19 cellular contexts compared by ENCODE assay signal in genomic region chr11:81979444-81979843, GRCh38.
DNase-seq lines count a peak whose midpoint lies in the region; ATAC-seq, FAIRE-seq and TF ChIP-seq lines count a peak whose summit lies in the region.
"Had no signal": no experiment of that assay in that cellular context is flagged by ENCODE, and none has a peak within 500 bp of the region (broad histone marks: within the 10 kb centered on the region; RNA-seq: fewer than 3 reads in every experiment).

No MANE protein-coding gene starts in this region.

- H3K18ac ChIP-seq in neuronal stem cell (ENCODE audit: low read length), result no peak overlapping the region

- POLR2A ChIA-PET in CD8-positive, alpha-beta memory T cell (lab: Charles Lee), result no interaction called here

- H3K36me3 Mint-ChIP-seq in memory B cell, result no peaks in the 10 kb centered on the region
- H3K36me3 Mint-ChIP-seq in CD8-positive, alpha-beta memory T cell, result peaks cover 0 to 2% (median 0%) of the 10 kb centered on the region in 3 donors

- no peak overlapping the region for H2BK120ac ChIP-seq in neuronal stem cell (ENCODE audit: low read depth, low read length)

- no peaks in the 10 kb centered on the region for H3K27me3 Mint-ChIP-seq in memory B cell
- H3K27me3 Mint-ChIP-seq in CD8-positive, alpha-beta memory T cell, result peaks cover 0 to 5% of the 10 kb centered on the region in 2 donors
- H3K27me3 Mint-ChIP-seq: CD4-positive, alpha-beta T cell; T-helper 17 cell had no signal

- H3K9me3 ChIP-seq in CD8-positive, alpha-beta memory T cell (ENCODE audit: low read length), result no peaks in the 10 kb centered on the region
- no peaks in the 10 kb centered on the region for H3K9me3 ChIP-seq in neuronal stem cell (replicated peaks in 1 of 2; ENCODE audit: control insufficient read depth in 2 of 2, insufficient read depth in 1 of 2, low read depth in 1 of 2, low read length in 2 of 2)
- H3K9me3 ChIP-seq: A549, HAP-1 had no signal

- FAIRE-seq in GM12891 (lab: Jason Lieb, UNC), result no peak
- FAIRE-seq: A549, K562 had no signal

- H2BK5ac ChIP-seq in neuronal stem cell (ENCODE audit: low read length), result no peak overlapping the region

- no peak overlapping the region for H2BK15ac ChIP-seq in neuronal stem cell (ENCODE audit: low read length)

- no peak overlapping the region for H3K27ac Mint-ChIP-seq in memory B cell
- no peak overlapping the region for H3K27ac Mint-ChIP-seq in CD8-positive, alpha-beta memory T cell
- H3K27ac Mint-ChIP-seq: CD4-positive, alpha-beta T cell; T-helper 17 cell had no signal

- peaks cover 7% of the 10 kb centered on the region for H3K9me3 Mint-ChIP-seq in memory B cell
- H3K9me3 Mint-ChIP-seq in CD8-positive, alpha-beta memory T cell, result peaks cover 6 to 14% (median 11%) of the 10 kb centered on the region in 5 donors

- no peak overlapping the region for H3K23ac ChIP-seq in neuronal stem cell (ENCODE audit: low read depth, low read length, poor library complexity)

- H3K27me3 ChIP-seq in CD8-positive, alpha-beta memory T cell (ENCODE audit: insufficient read depth, low read length, poor library complexity, severe bottlenecking), result no peaks in the 10 kb centered on the region
- no peaks in the 10 kb centered on the region for H3K27me3 ChIP-seq in neuronal stem cell (ENCODE audit: control insufficient read depth in 3 of 3, insufficient read depth in 3 of 3, low read depth in 1 of 3, low read length in 3 of 3)

- H3K4me1 Mint-ChIP-seq in memory B cell, result peaks cover 3% of the 10 kb centered on the region
- H3K4me1 Mint-ChIP-seq in CD8-positive, alpha-beta memory T cell, result no peaks in the 10 kb centered on the region
- H3K4me1 Mint-ChIP-seq: T-helper 17 cell had no signal

- H3K4me1 ChIP-seq in CD8-positive, alpha-beta memory T cell (ENCODE audit: insufficient read depth, low read length), result no peaks in the 10 kb centered on the region
- H3K4me1 ChIP-seq in neuronal stem cell (ENCODE audit: control insufficient read depth in 2 of 2, insufficient read depth in 1 of 2, low read depth in 1 of 2, low read length in 2 of 2), result no peaks in the 10 kb centered on the region
- H3K4me1 ChIP-seq: A549, HAP-1 had no signal

- H3K27ac ChIP-seq in CD8-positive, alpha-beta memory T cell (ENCODE audit: low read depth, low read length), result no peak overlapping the region
- H3K27ac ChIP-seq in neuronal stem cell (replicated peaks; ENCODE audit: low read length), result no peak overlapping the region
- H3K27ac ChIP-seq: A549, GM23248 had no signal

- no peak overlapping the region for H2AFZ ChIP-seq in neuronal stem cell (ENCODE audit: low read length)
- H2AFZ ChIP-seq: GM23248 had no signal

- no peak overlapping the region for H2AK5ac ChIP-seq in neuronal stem cell (ENCODE audit: low read depth, low read length)

- ATAC-seq in memory B cell (ENCODE audit: low read depth) (peak; percentile 78), left colon (no peak)
- ATAC-seq: A549, K562, T-helper 17 cell had no signal

- TF ChIP-seq POLR2A in GM12891 (IDR thresholded peaks at IDR 0.05; ENCODE audit: low read depth, low read length), result no peak

- H3K4ac ChIP-seq in neuronal stem cell (ENCODE audit: low read length), result no peak overlapping the region

- H3K4me3 Mint-ChIP-seq in memory B cell, result no peak overlapping the region
- no peak overlapping the region for H3K4me3 Mint-ChIP-seq in CD8-positive, alpha-beta memory T cell
- H3K4me3 Mint-ChIP-seq: CD4-positive, alpha-beta T cell; T-helper 17 cell had no signal

- intact Hi-C loops in left colon (cut with DNase I, micrococcal nuclease), result no loop called here

- WGBS in neuronal stem cell (ENCODE audit: extremely low coverage in 2 of 2, insufficient read length in 2 of 2, insufficient replicate concordance in 1 of 2), 2 donors, result no CpG with 5 or more reads among the region's 1 CpG

- no peak overlapping the region for H4K91ac ChIP-seq in neuronal stem cell (ENCODE audit: low read depth, low read length, poor library complexity)

- CTCF ChIA-PET in CD8-positive, alpha-beta memory T cell (lab: Charles Lee), result no interaction called here

- H3K14ac ChIP-seq in neuronal stem cell (ENCODE audit: low read length), result no peak overlapping the region

- no peaks in the 10 kb centered on the region for H3K36me3 ChIP-seq in CD8-positive, alpha-beta memory T cell (ENCODE audit: insufficient read depth, low read length)
- H3K36me3 ChIP-seq in neuronal stem cell (replicated peaks in 1 of 2; ENCODE audit: control insufficient read depth in 2 of 2, insufficient read depth in 2 of 2, low read length in 2 of 2), result no peaks in the 10 kb centered on the region
- H3K36me3 ChIP-seq: HAP-1 had no signal

- H3K4me2 ChIP-seq in neuronal stem cell (ENCODE audit: insufficient read depth, low read length, poor library complexity, severe bottlenecking), result no peak overlapping the region
- H3K4me2 ChIP-seq: A549 had no signal

- H2BK12ac ChIP-seq in neuronal stem cell (ENCODE audit: low read length), result no peak overlapping the region

- H3K9ac ChIP-seq in neuronal stem cell (ENCODE audit: low read depth, low read length, poor library complexity), result no peak overlapping the region
- H3K9ac ChIP-seq: GM23248 had no signal

- H3K79me1 ChIP-seq in neuronal stem cell (ENCODE audit: low read depth, low read length), result no peaks in the 10 kb centered on the region

- DNase-seq in GM12891 (ENCODE audit: insufficient read length, low spot score) (no peak), Kasumi-1 (lab: John Stamatoyannopoulos, UW) (peak; percentile 25 to 27), NOMO-1 treated with dmso at 0.1 percent for 144 hours (lab: John Stamatoyannopoulos, UW; ENCODE audit: unreplicated experiment) (peak; percentile 20), memory B cell (ENCODE audit: low spot score in 2 of 2) (no peak), left colon (no peak), neuronal stem cell (ENCODE audit: low spot score) (no peak)
- no peak for DNase-seq in CD8-positive, alpha-beta memory T cell
- DNase-seq: CD4-positive, alpha-beta T cell; DMS153; GM23248; NCI-H1092 treated with DMSO at 0.1 percent for 48 hours; NCI-H146; NCI-H2029 treated with DMSO at 0.1 percent for 48 hours; NCI-H446 treated with DMSO at 0.1 percent for 48 hours; NK-92 treated with Interleukin-12 subunit alpha and Interleukin-12 subunit beta, amount 100 ng/mL, for 24 hours; T-helper 17 cell had no signal

- H4K8ac ChIP-seq in neuronal stem cell (ENCODE audit: low read depth, low read length), result no peak overlapping the region

- H3K4me3 ChIP-seq in CD8-positive, alpha-beta memory T cell (ENCODE audit: low read length), result no peak overlapping the region
- no peak overlapping the region for H3K4me3 ChIP-seq in neuronal stem cell (ENCODE audit: low read length in 2 of 2)
- H3K4me3 ChIP-seq: A549, GM23248, HAP-1, K562 had no signal

TF ChIP-seq in GM12891, 5 proteins besides CTCF, POLR2A, EP300 and RAD21:
- TF ChIP-seq SPI1 (IDR thresholded peaks at IDR 0.05; ENCODE audit: low read depth, low read length) (peak; percentile 56), POU2F2 (IDR thresholded peaks at IDR 0.05; ENCODE audit: low read depth, low read length) (no peak)

Comparison
In these comparisons a context has a peak if more than half of its experiments do, and no peak if none do; other contexts are left out.
1. DNase-seq: peak in Kasumi-1 (2 of 2) and NOMO-1 treated with dmso at 0.1 percent for 144 hours (single experiment); none in GM12891 (single experiment), memory B cell (0 of 2), left colon (0 of 2), CD8-positive, alpha-beta memory T cell (0 of 5) and neuronal stem cell (single experiment).